Comparison of ENCODE assay signal across 8 cellular contexts in genomic region chr9:86097510-86098224, GRCh38. TPM values are rescaled to one million over a fixed set of nuclear protein-coding genes. Genes with fewer than 3 reads are reported as not detected.
A peak's percentile ranks its signal among the peaks of the same experiment; 100 is the strongest.
DNase-seq lines count a peak whose midpoint lies in the region; ATAC-seq and TF ChIP-seq lines count a peak whose summit lies in the region.
"Had no signal": no experiment of that assay in that cellular context is flagged by ENCODE, and none has a peak within 500 bp of the region (broad histone marks: within the 10 kb centered on the region; RNA-seq: fewer than 3 reads in every experiment).

No MANE protein-coding gene starts in this region.

- H3K9me2 ChIP-seq in HCT116 (ENCODE audit: insufficient read depth) = no peaks in the 10 kb centered on the region

- H3K36me3 ChIP-seq in HCT116 (ENCODE audit: control insufficient read depth in 1 of 2, insufficient read depth in 2 of 2, low read length in 2 of 2) (no peaks in the 10 kb centered on the region), OCI-LY3 (replicated peaks; ENCODE audit: low read depth, low read length) (no peaks in the 10 kb centered on the region)

- H2AFZ ChIP-seq in HCT116 (ENCODE audit: low read depth, low read length, poor library complexity, severe bottlenecking) = no peak overlapping the region
- H2AFZ ChIP-seq in OCI-LY3 (ENCODE audit: low read depth, low read length) = no peak overlapping the region

- no peak overlapping the region for H3K27ac ChIP-seq in HCT116 (ENCODE audit: low read depth, low read length)
- H3K27ac ChIP-seq in OCI-LY3 (ENCODE audit: low read length) = no peak overlapping the region
- H3K27ac ChIP-seq in foreskin keratinocyte = no peak overlapping the region

- H3K4me1 ChIP-seq in HCT116 (ENCODE audit: control insufficient read depth in 1 of 2, insufficient read depth in 2 of 2, low read length in 2 of 2) (peaks cover 22 to 56% of the 10 kb centered on the region in 2 experiments), OCI-LY3 (ENCODE audit: low read length) (peaks cover 53% of the 10 kb centered on the region), foreskin keratinocyte (peaks cover 6% of the 10 kb centered on the region)

- RAD21 ChIA-PET in HCT116 (lab: Charles Lee; ENCODE audit: low non-redundant PET in 1 of 2, low total read pairs in 2 of 2, uncharacterized antibody in 2 of 2, unreplicated experiment in 2 of 2) = no interaction called here

- POLR2A ChIA-PET in HCT116 (lab: Charles Lee) = interaction anchor here (1.1 kb wide), 1 partner anchor 14 kb away, joined by 3 read pairs; no protein-coding TSS in a partner anchor

- H3K9ac ChIP-seq in HCT116 (ENCODE audit: low read length) = peak overlapping the region; percentile 85
- peak overlapping the region; percentile 63; the same call in 1 of the 2 replicates for H3K9ac ChIP-seq in OCI-LY3 (ENCODE audit: low read length)

- no peaks in the 10 kb centered on the region for H3K9me3 ChIP-seq in HCT116 (ENCODE audit: control insufficient read depth in 1 of 2, insufficient read depth in 1 of 2, low read depth in 1 of 2, low read length in 2 of 2)
- no peaks in the 10 kb centered on the region for H3K9me3 ChIP-seq in OCI-LY3 (ENCODE audit: insufficient read depth, low read length)

- H3K4me1 Mint-ChIP-seq in progenitor cell of endocrine pancreas (ENCODE audit: low read depth) = peaks cover 31% of the 10 kb centered on the region

- H3K4me2 ChIP-seq in HCT116 (ENCODE audit: low read length) = peak overlapping the region; percentile 92
- H3K4me2 ChIP-seq in OCI-LY3 (ENCODE audit: low read length) = peak overlapping the region; percentile 82

- no peak for ATAC-seq in HCT116
- no peak for ATAC-seq in foreskin keratinocyte

- no peak for TF ChIP-seq RAD21 in HCT116 (IDR thresholded peaks at IDR 0.05; ENCODE audit: low read depth)

- TF ChIP-seq POLR2A in HCT116 (IDR thresholded peaks at IDR 0.05; ENCODE audit: borderline replicate concordance, extremely low read depth, insufficient read depth, insufficient read length) = no peak

- TSS peak; percentile 51 for BruUV-seq in HCT116 (replicated peaks; lab: Mats Ljungman, UMichigan)

- H3K27ac Mint-ChIP-seq in progenitor cell of endocrine pancreas = peak overlapping the region; percentile 2

- H3K27me3 Mint-ChIP-seq in progenitor cell of endocrine pancreas = peaks cover 36% of the 10 kb centered on the region

- CTCF ChIA-PET in HCT116 (lab: Charles Lee) = no interaction called here

- intact Hi-C loops in HCT116 (cut with micrococcal nuclease) = no loop called here

- peak overlapping the region; percentile 75 to 91 for H3K4me3 ChIP-seq in HCT116 (replicated peaks in 1 of 2; ENCODE audit: low read depth in 1 of 2, low read length in 2 of 2)
- peak overlapping the region; percentile 86 for H3K4me3 ChIP-seq in OCI-LY3 (ENCODE audit: low read length)
- peak overlapping the region; percentile 83 for H3K4me3 ChIP-seq in epithelial cell of proximal tubule (ENCODE audit: low read depth, low read length)

- H3K27me3 ChIP-seq in HCT116 (ENCODE audit: insufficient read depth, low read length) = no peaks in the 10 kb centered on the region
- peaks cover 22% of the 10 kb centered on the region for H3K27me3 ChIP-seq in OCI-LY3 (ENCODE audit: low read depth, low read length)
- peaks cover 11% of the 10 kb centered on the region for H3K27me3 ChIP-seq in foreskin keratinocyte

- no peaks in the 10 kb centered on the region for H3K9me3 Mint-ChIP-seq in progenitor cell of endocrine pancreas (ENCODE audit: low read depth)

- no peak for DNase-seq in HCT116 (ENCODE audit: low read depth, low spot score)
- no peak for DNase-seq in epithelial cell of proximal tubule (ENCODE audit: low read depth)
- DNase-seq in progenitor cell of endocrine pancreas (ENCODE audit: low spot score, unreplicated experiment) = no peak
- no peak for DNase-seq in activated effector memory CD4-positive, alpha-beta T cell treated with anti-CD3 and anti-CD28 coated beads, Interleukin-2, amount 50 U/mL, for 16 hours
- DNase-seq in islet precursor cell = no peak
- DNase-seq in foreskin keratinocyte = no peak
- DNase-seq: SHP77 treated with DMSO at 0.1 percent for 48 hours had no signal

- H3K79me2 ChIP-seq in HCT116 (ENCODE audit: insufficient read depth, low read length) (peaks cover 64% of the 10 kb centered on the region), OCI-LY3 (ENCODE audit: low read length) (peaks cover 15% of the 10 kb centered on the region)

- TF ChIP-seq CTCF in HCT116 (IDR thresholded peaks at IDR 0.05 in 2 of 3, conservative IDR thresholded peaks at IDR 0.05 in 1 of 3; ENCODE audit: borderline replicate concordance in 1 of 3, insufficient read depth in 1 of 3, low read depth in 2 of 3, low read length in 2 of 3) (no peak), OCI-LY3 (IDR thresholded peaks at IDR 0.05; ENCODE audit: low read depth, low read length) (no peak), epithelial cell of proximal tubule (conservative IDR thresholded peaks at IDR 0.05; ENCODE audit: low read depth, low read length) (no peak), progenitor cell of endocrine pancreas (IDR thresholded peaks at IDR 0.05; ENCODE audit: unreplicated experiment) (no peak), foreskin keratinocyte (conservative IDR thresholded peaks at IDR 0.05) (no peak)

- H3K36me3 Mint-ChIP-seq in progenitor cell of endocrine pancreas (ENCODE audit: insufficient read depth) = no peaks in the 10 kb centered on the region

- H4K20me1 ChIP-seq in HCT116 (ENCODE audit: insufficient read depth) (no peaks in the 10 kb centered on the region), OCI-LY3 (ENCODE audit: insufficient read depth, low read length) (no peaks in the 10 kb centered on the region)

- H3K4me3 Mint-ChIP-seq in progenitor cell of endocrine pancreas (ENCODE audit: low read depth) = peak overlapping the region; percentile 75

TF ChIP-seq in HCT116, 20 proteins besides CTCF, POLR2A, EP300 and RAD21:
- TF ChIP-seq YY1 (IDR thresholded peaks at IDR 0.05; ENCODE audit: extremely low read depth, insufficient replicate concordance, low read depth, low read length) (no peak), ELF1 (IDR thresholded peaks at IDR 0.05; ENCODE audit: borderline replicate concordance, low read depth) (no peak), ZFX (IDR thresholded peaks at IDR 0.05) (no peak), JUND (IDR thresholded peaks at IDR 0.05) (no peak), EZH2 (IDR thresholded peaks at IDR 0.05) (no peak), EGR1 (IDR thresholded peaks at IDR 0.05; ENCODE audit: low read depth) (no peak), EZH2phosphoT487 (IDR thresholded peaks at IDR 0.05; ENCODE audit: borderline replicate concordance) (no peak), CBX3 (IDR thresholded peaks at IDR 0.05; ENCODE audit: low read depth) (no peak)
- TF ChIP-seq, protein P1, sequence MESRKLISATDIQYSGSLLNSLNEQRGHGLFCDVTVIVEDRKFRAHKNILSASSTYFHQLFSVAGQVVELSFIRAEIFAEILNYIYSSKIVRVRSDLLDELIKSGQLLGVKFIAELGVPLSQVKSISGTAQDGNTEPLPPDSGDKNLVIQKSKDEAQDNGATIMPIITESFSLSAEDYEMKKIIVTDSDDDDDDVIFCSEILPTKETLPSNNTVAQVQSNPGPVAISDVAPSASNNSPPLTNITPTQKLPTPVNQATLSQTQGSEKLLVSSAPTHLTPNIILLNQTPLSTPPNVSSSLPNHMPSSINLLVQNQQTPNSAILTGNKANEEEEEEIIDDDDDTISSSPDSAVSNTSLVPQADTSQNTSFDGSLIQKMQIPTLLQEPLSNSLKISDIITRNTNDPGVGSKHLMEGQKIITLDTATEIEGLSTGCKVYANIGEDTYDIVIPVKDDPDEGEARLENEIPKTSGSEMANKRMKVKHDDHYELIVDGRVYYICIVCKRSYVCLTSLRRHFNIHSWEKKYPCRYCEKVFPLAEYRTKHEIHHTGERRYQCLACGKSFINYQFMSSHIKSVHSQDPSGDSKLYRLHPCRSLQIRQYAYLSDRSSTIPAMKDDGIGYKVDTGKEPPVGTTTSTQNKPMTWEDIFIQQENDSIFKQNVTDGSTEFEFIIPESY (IDR thresholded peaks at IDR 0.05; ENCODE audit: extremely low read depth, insufficient replicate concordance, low read length) = no peak
TF ChIP-seq in HCT116: peak in this region for 0.

RNA-seq across cellular contexts. Expression of gene GOLM1, which starts 1.7 kb away (rescaled TPM):
- 69.8 TPM for total RNA-seq in HCT116 (2021; ENCODE audit: unreplicated experiment)
- polyA plus RNA-seq in HCT116 (2012) = 59.2 and 68.3 TPM in 2 replicates
- total RNA-seq in epithelial cell of proximal tubule = 109 and 112 TPM in 2 replicates
- total RNA-seq in progenitor cell of endocrine pancreas = 104 and 112 TPM in 2 replicates
- 20.3 and 25.6 TPM in 2 replicates for total RNA-seq in foreskin keratinocyte
- polyA plus RNA-seq in foreskin keratinocyte = 15.2 and 18.1 TPM in 2 replicates
